2 cellular contexts compared by ENCODE assay signal in genomic region chr1:10415967-10416366, GRCh38. TPM values are rescaled to one million over a fixed set of nuclear protein-coding genes. Genes with fewer than 3 reads are reported as not detected.
"Had no signal": no experiment of that assay in that cellular context is flagged by ENCODE, and none has a peak within 500 bp of the region (broad histone marks: within the 10 kb centered on the region; RNA-seq: fewer than 3 reads in every experiment).

No MANE protein-coding gene starts in this region.

RNA-seq across cellular contexts. Expression of gene CORT, which starts 33.9 kb away (rescaled TPM):
- total RNA-seq: left ventricle myocardium superior, vagina had no signal
